Comparison of ENCODE assay signal across 8 cellular contexts in genomic region chr19:1069009-1069779, GRCh38. TPM values are rescaled to one million over a fixed set of nuclear protein-coding genes. Genes with fewer than 3 reads are reported as not detected.
DNase-seq lines count a peak whose midpoint lies in the region; ATAC-seq and TF ChIP-seq lines count a peak whose summit lies in the region.

No MANE protein-coding gene starts in this region.

- no peak for ATAC-seq in HG03457 (IDR thresholded peaks at IDR 0.05; ENCODE audit: unreplicated experiment)
- ATAC-seq in HG02852 (IDR thresholded peaks at IDR 0.05; ENCODE audit: unreplicated experiment), result no peak

- no peaks in the 10 kb centered on the region for H3K9me3 ChIP-seq in ascending aorta
- H3K9me3 ChIP-seq in MG63, result no peaks in the 10 kb centered on the region

- intact Hi-C loops in ascending aorta (cut with DNase I), result no loop called here

- peaks cover 21% of the 10 kb centered on the region for H3K27me3 ChIP-seq in ascending aorta
- no peaks in the 10 kb centered on the region for H3K27me3 ChIP-seq in MG63

- DNase-seq in GM12865 (ENCODE audit: low read depth) (peak; percentile 83), SIG-M5 (lab: John Stamatoyannopoulos, UW) (peak; percentile 49), ascending aorta (ENCODE audit: low spot score in 2 of 2) (peak; percentile 55 to 86), midbrain (lab: John Stamatoyannopoulos, UW) (peak; percentile 37), NCI-H226 (no peak), MG63 (no peak)

- TF ChIP-seq CTCF in GM12865 (IDR thresholded peaks at IDR 0.05; ENCODE audit: insufficient read depth, low read depth, low read length, missing control alignments), result no peak
- TF ChIP-seq CTCF in ascending aorta (IDR thresholded peaks at IDR 0.05), result no peak

- peaks cover 8 to 24% of the 10 kb centered on the region in 2 donors for H3K4me1 ChIP-seq in ascending aorta

- H3K4me3 ChIP-seq in GM12865 (ENCODE audit: low read depth, low read length) (peak overlapping the region; percentile 61), ascending aorta (peak overlapping the region in 1 of 2 donors; percentile 56), MG63 (no peak overlapping the region)

- no peaks in the 10 kb centered on the region for H3K36me3 ChIP-seq in ascending aorta
- no peaks in the 10 kb centered on the region for H3K36me3 ChIP-seq in MG63

- H3K27ac ChIP-seq in ascending aorta, result peak overlapping the region in 1 of 2 donors; percentile 37

RNA-seq across cellular contexts. Expression of gene ARHGAP45, which starts 2.2 kb away (rescaled TPM):
- 66.5 TPM for total RNA-seq in ascending aorta
- not detected in 2 replicates for total RNA-seq in MG63 (2014; rRNA removed; shearing (Covaris generic); ENCODE audit: low replicate concordance)

RNA-seq across cellular contexts. Expression of gene POLR2E, which starts 26.0 kb away (rescaled TPM):
- total RNA-seq in ascending aorta, result 72.1 TPM
- 128 and 157 TPM in 2 replicates for total RNA-seq in MG63 (2014; rRNA removed; shearing (Covaris generic); ENCODE audit: low replicate concordance)

RNA-seq across cellular contexts. Expression of gene ABCA7, which starts 29.3 kb away (rescaled TPM):
- 96.6 TPM for total RNA-seq in ascending aorta
- total RNA-seq in MG63 (2014; rRNA removed; shearing (Covaris generic); ENCODE audit: low replicate concordance), result 0.26 and 4.3 TPM in 2 replicates

RNA-seq across cellular contexts. Expression of gene GPX4, which starts 34.6 kb away (rescaled TPM):
- 348 TPM for total RNA-seq in ascending aorta
- 293 and 320 TPM in 2 replicates for total RNA-seq in MG63 (2014; rRNA removed; shearing (Covaris generic); ENCODE audit: low replicate concordance)

RNA-seq across cellular contexts. Expression of gene CNN2, which starts 42.8 kb away (rescaled TPM):
- total RNA-seq in ascending aorta, result 79.1 TPM
- total RNA-seq in MG63 (2014; rRNA removed; shearing (Covaris generic); ENCODE audit: low replicate concordance), result 52.7 and 84.9 TPM in 2 replicates

Comparison
In these comparisons a context has a peak if more than half of its experiments do, and no peak if none do; other contexts are left out.
1. DNase-seq: peak in GM12865 (single experiment), SIG-M5 (single experiment), ascending aorta (2 of 2) and midbrain (single experiment); none in NCI-H226 (single experiment) and MG63 (single experiment).
2. RNA of gene ARHGAP45, which starts 2.2 kb away (total RNA-seq): 66.5 TPM in ascending aorta (single experiment); not detected in MG63; every median in the first group is over 10 times any median in the second.
3. RNA of gene ABCA7, which starts 29.3 kb away (total RNA-seq): 96.6 TPM in ascending aorta (single experiment); 0.26 to 4.3 TPM in MG63; every median in the first group is over 10 times any median in the second.